In genomic region chr12:48002179-48002601, GRCh38 we compare ENCODE assay signal across 9 cellular contexts. TPM values are rescaled to one million over a fixed set of nuclear protein-coding genes. Genes with fewer than 3 reads are reported as not detected.
DNase-seq lines count a peak whose midpoint lies in the region; ATAC-seq and TF ChIP-seq lines count a peak whose summit lies in the region.
"Had no signal": no experiment of that assay in that cellular context is flagged by ENCODE, and none has a peak within 500 bp of the region (broad histone marks: within the 10 kb centered on the region; RNA-seq: fewer than 3 reads in every experiment).

No MANE protein-coding gene starts in this region.

- 1% methylated on average over 19 to 20 of the region's 20 CpGs for WGBS in tibial nerve, 2 donors

- no peak for ATAC-seq in activated T-cell treated with anti-CD3 and anti-CD28 coated beads, Interleukin-2, amount 50 U/mL, for 4 hours
- ATAC-seq in activated CD8-positive, alpha-beta T cell treated with anti-CD3 and anti-CD28 coated beads for 36 hours = no peak
- no peak for ATAC-seq in GM19351 (IDR thresholded peaks at IDR 0.05; ENCODE audit: unreplicated experiment)

- H3K36me3 Mint-ChIP-seq in activated T-cell treated with anti-CD3 and anti-CD28 coated beads, Interleukin-2, amount 50 U/mL, for 4 hours (ENCODE audit: insufficient read depth) = no peaks in the 10 kb centered on the region
- H3K36me3 Mint-ChIP-seq in activated CD8-positive, alpha-beta T cell treated with anti-CD3 and anti-CD28 coated beads for 36 hours (ENCODE audit: low read depth) = no peaks in the 10 kb centered on the region

- H3K27me3 ChIP-seq in tibial nerve = peaks cover 0 to 72% of the 10 kb centered on the region in 2 donors

- H3K27me3 Mint-ChIP-seq in activated T-cell treated with anti-CD3 and anti-CD28 coated beads, Interleukin-2, amount 50 U/mL, for 4 hours (ENCODE audit: low read depth) = peaks cover 86% of the 10 kb centered on the region
- peaks cover 87% of the 10 kb centered on the region for H3K27me3 Mint-ChIP-seq in activated CD8-positive, alpha-beta T cell treated with anti-CD3 and anti-CD28 coated beads for 36 hours

- peak overlapping the region; percentile 26 to 55 (median 47) for H3K4me3 ChIP-seq in tibial nerve

- POLR2A ChIA-PET in activated CD8-positive, alpha-beta T cell treated with anti-CD3 and anti-CD28 coated beads for 36 hours (lab: Charles Lee) = interaction anchor here (1.5 kb wide), 1 partner anchor 158 kb away, joined by 3 read pairs; no protein-coding TSS in a partner anchor

- H3K4me3 Mint-ChIP-seq in activated T-cell treated with anti-CD3 and anti-CD28 coated beads, Interleukin-2, amount 50 U/mL, for 4 hours = peak overlapping the region; percentile 75
- H3K4me3 Mint-ChIP-seq in activated CD8-positive, alpha-beta T cell treated with anti-CD3 and anti-CD28 coated beads for 36 hours = peak overlapping the region; percentile 56

- no peak overlapping the region for H3K27ac ChIP-seq in tibial nerve

- intact Hi-C loops in activated CD8-positive, alpha-beta T cell treated with anti-CD3 and anti-CD28 coated beads for 36 hours (cut with micrococcal nuclease) = no loop called here

- no peak for TF ChIP-seq POLR2A in tibial nerve (IDR thresholded peaks at IDR 0.05)

- no peaks in the 10 kb centered on the region for H3K9me3 ChIP-seq in tibial nerve

- no peaks in the 10 kb centered on the region for H3K36me3 ChIP-seq in tibial nerve

- no peak overlapping the region for H3K27ac Mint-ChIP-seq in activated CD8-positive, alpha-beta T cell treated with anti-CD3 and anti-CD28 coated beads for 36 hours

- H3K4me1 ChIP-seq in tibial nerve = peaks cover 0 to 49% (median 37%) of the 10 kb centered on the region in 4 donors

- TF ChIP-seq EP300 in tibial nerve (IDR thresholded peaks at IDR 0.05) = no peak

- TF ChIP-seq CTCF in activated CD8-positive, alpha-beta T cell treated with anti-CD3 and anti-CD28 coated beads for 36 hours (IDR thresholded peaks at IDR 0.05) = no peak
- TF ChIP-seq CTCF in tibial nerve (IDR thresholded peaks at IDR 0.05) = no peak

- H3K9me3 Mint-ChIP-seq in activated T-cell treated with anti-CD3 and anti-CD28 coated beads, Interleukin-2, amount 50 U/mL, for 4 hours = no peaks in the 10 kb centered on the region
- H3K9me3 Mint-ChIP-seq in activated CD8-positive, alpha-beta T cell treated with anti-CD3 and anti-CD28 coated beads for 36 hours = no peaks in the 10 kb centered on the region

- H3K4me1 Mint-ChIP-seq in activated T-cell treated with anti-CD3 and anti-CD28 coated beads, Interleukin-2, amount 50 U/mL, for 4 hours (ENCODE audit: low read depth) = peaks cover 35% of the 10 kb centered on the region
- peaks cover 30% of the 10 kb centered on the region for H3K4me1 Mint-ChIP-seq in activated CD8-positive, alpha-beta T cell treated with anti-CD3 and anti-CD28 coated beads for 36 hours (ENCODE audit: low read depth)

- no peak for DNase-seq in activated T-cell treated with anti-CD3 and anti-CD28 coated beads, Interleukin-2, amount 50 U/mL, for 4 hours
- DNase-seq in activated T-cell treated with anti-CD3 and anti-CD28 coated beads for 4 hours (no peak), iPS-NIHi7 (ENCODE audit: extremely low spot score) (peak; percentile 34), tibial nerve (ENCODE audit: low spot score in 2 of 2) (no peak), GOT3 (lab: John Stamatoyannopoulos, UW) (no peak)
- DNase-seq in activated CD8-positive, alpha-beta T cell treated with anti-CD3 and anti-CD28 coated beads for 36 hours = no peak
- no peak for DNase-seq in stimulated activated CD4-positive, alpha-beta T cell treated with anti-CD3 and anti-CD28 coated beads, Interleukin-1b, Interleukin-23, amount 100 ng/mL, for 48 hours
- DNase-seq: NCI-H1694 treated with DMSO at 0.1 percent for 48 hours had no signal

- CTCF ChIA-PET in activated CD8-positive, alpha-beta T cell treated with anti-CD3 and anti-CD28 coated beads for 36 hours (lab: Charles Lee) = interaction anchor here (0.9 to 1.0 kb wide), 2 partner anchors 39 to 181 kb away, joined by 3 to 4 read pairs; partner anchors contain the start of gene TMEM106C

RNA-seq across cellular contexts. Expression of gene COL2A1, which starts 2.1 kb away (rescaled TPM):
- under 1 TPM in 1 of 3 donors, not detected in 2; 0.08 TPM for total RNA-seq in activated T-cell treated with anti-CD3 and anti-CD28 coated beads, Interleukin-2, amount 50 U/mL, for 4 hours
- under 1 TPM in 1 of 2 experiments, not detected in 1; 0.34 TPM for total RNA-seq in activated CD8-positive, alpha-beta T cell treated with anti-CD3 and anti-CD28 coated beads for 36 hours
- not detected for total RNA-seq in tibial nerve

RNA-seq across cellular contexts. Expression of gene TMEM106C, which starts 38.8 kb away (rescaled TPM):
- total RNA-seq in activated T-cell treated with anti-CD3 and anti-CD28 coated beads, Interleukin-2, amount 50 U/mL, for 4 hours = 10 to 100 TPM; 60.7 to 72.8 (median 63.1) TPM
- total RNA-seq in activated CD8-positive, alpha-beta T cell treated with anti-CD3 and anti-CD28 coated beads for 36 hours = 100 to 1,000 TPM; 148 to 158 TPM
- total RNA-seq in tibial nerve = 10 to 100 TPM; 26.9 to 69.7 (median 49.5) TPM
